Comparison of ENCODE assay signal across 8 cellular contexts in the genomic region with DNA sequence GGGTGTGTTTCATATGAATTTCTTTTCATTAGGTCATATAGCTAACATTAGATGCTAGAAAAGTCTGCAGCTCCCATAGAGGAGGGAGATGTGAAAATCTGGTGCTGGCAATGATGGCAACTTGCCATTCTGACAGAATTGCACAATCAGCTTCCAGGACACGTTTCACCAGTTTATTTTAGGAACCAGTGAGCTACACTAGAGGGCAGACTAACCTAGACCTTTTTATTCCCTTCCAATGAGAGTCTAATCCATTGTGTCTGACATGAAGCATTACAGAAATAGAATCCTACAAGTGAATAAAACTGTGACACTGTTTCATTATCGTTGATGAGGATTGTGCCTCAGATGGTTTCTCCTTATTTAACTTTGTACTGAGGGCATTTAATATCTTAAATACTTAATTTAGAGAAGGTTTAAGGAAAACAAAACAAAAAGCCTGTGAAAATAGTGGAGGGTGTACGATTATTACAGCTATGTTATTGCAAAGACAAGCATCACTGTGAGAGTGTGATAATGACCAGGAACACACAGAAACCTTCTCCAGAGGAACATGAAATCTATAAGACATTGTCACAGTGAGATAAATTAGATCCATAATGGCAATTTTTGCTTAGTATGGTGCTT.
DNase-seq lines count a peak whose midpoint lies in the region; ATAC-seq, FAIRE-seq and TF ChIP-seq lines count a peak whose summit lies in the region.

No MANE protein-coding gene starts in this region.

- no peaks in the 10 kb centered on the region for H3F3A ChIP-seq in SU-DHL-6 (ENCODE audit: insufficient read depth)

- no peaks in the 10 kb centered on the region for H3K9me2 ChIP-seq in SU-DHL-6 (replicated peaks; ENCODE audit: insufficient read depth, low read length)

- TF ChIP-seq POLR2A in endothelial cell of umbilical vein (IDR thresholded peaks at IDR 0.05; ENCODE audit: low read depth, low read length) = no peak

- intact Hi-C loops in endothelial cell of umbilical vein (cut with micrococcal nuclease) = loop anchor here (1.0 to 10.0 kb wide), 6 partner anchors 152 to 923 kb away; a partner anchor contains a TSS

- H3K4me1 ChIP-seq in endothelial cell of umbilical vein (ENCODE audit: control insufficient read depth, extremely low read depth, insufficient read depth, low read length) = no peaks in the 10 kb centered on the region

- H3K9me1 ChIP-seq in endothelial cell of umbilical vein (replicated peaks; ENCODE audit: control insufficient read depth, extremely low read depth, insufficient read depth, low read length) = no peaks in the 10 kb centered on the region

- peak; percentile 58 for TF ChIP-seq CTCF in GM13976 (IDR thresholded peaks at IDR 0.05; ENCODE audit: borderline replicate concordance, control extremely low read depth, extremely low read depth, insufficient read depth, missing control alignments)
- peak; percentile 35 for TF ChIP-seq CTCF in SU-DHL-6 (IDR thresholded peaks at IDR 0.05; ENCODE audit: insufficient read depth, low read length, poor library complexity, severe bottlenecking)
- peak; percentile 39 to 56 for TF ChIP-seq CTCF in endothelial cell of umbilical vein (IDR thresholded peaks at IDR 0.05; ENCODE audit: extremely low read depth in 1 of 2, insufficient read depth in 1 of 2, low read depth in 1 of 2, low read length in 2 of 2)
- TF ChIP-seq CTCF in mesothelial cell of epicardium (IDR thresholded peaks at IDR 0.05; ENCODE audit: unreplicated experiment) = peak; percentile 41

- no peak overlapping the region for H3K4me3 ChIP-seq in SU-DHL-6 (ENCODE audit: insufficient read depth, low read length, poor library complexity, severe bottlenecking)
- no peak overlapping the region for H3K4me3 ChIP-seq in endothelial cell of umbilical vein (replicated peaks in 1 of 3; ENCODE audit: insufficient read depth in 1 of 3, low read depth in 1 of 3, low read length in 3 of 3)

- no TSS peak for BruUV-seq in endothelial cell of umbilical vein (replicated peaks; lab: Mats Ljungman, UMichigan)

- H3K4me3 Mint-ChIP-seq in mesothelial cell of epicardium = no peak overlapping the region

- ATAC-seq in HG02798 (IDR thresholded peaks at IDR 0.05; ENCODE audit: poor library complexity, unreplicated experiment) (peak; percentile 76), HG02970 (IDR thresholded peaks at IDR 0.05; ENCODE audit: low FRiP score, unreplicated experiment) (no peak)

- H3K27me3 ChIP-seq in SU-DHL-6 (ENCODE audit: low read length) (no peaks in the 10 kb centered on the region), endothelial cell of umbilical vein (ENCODE audit: control insufficient read depth in 2 of 2, insufficient read depth in 2 of 2, low read length in 2 of 2) (peaks cover 2% of the 10 kb centered on the region in 2 experiments)

- DNase-seq in AG08396 (ENCODE audit: low spot score) (peak; percentile 71), GM13976 (ENCODE audit: low spot score) (peak; percentile 47), NCI-H146 (lab: John Stamatoyannopoulos, UW) (peak; percentile 12), endothelial cell of umbilical vein (ENCODE audit: low read depth, low spot score) (peak; percentile 81), mesothelial cell of epicardium (ENCODE audit: low spot score in 2 of 2, unreplicated experiment in 2 of 2) (peak in 1 of 2 experiments; percentile 41)

- in situ Hi-C loops in GM13976 (cut with MboI; ENCODE audit: low sequenced_read_pairs, unreplicated experiment) = loop anchor here (10.0 to 25.0 kb wide), 2 partner anchors 796 to 913 kb away; no protein-coding TSS in a partner anchor

- H3K4me1 Mint-ChIP-seq in mesothelial cell of epicardium = peaks cover 41% of the 10 kb centered on the region

- H3K27ac Mint-ChIP-seq in mesothelial cell of epicardium = peak overlapping the region; percentile 50

- POLR2A ChIA-PET in endothelial cell of umbilical vein (lab: Charles Lee) = no interaction called here

- H3K79me2 ChIP-seq in SU-DHL-6 (ENCODE audit: insufficient read depth, low read length) = no peaks in the 10 kb centered on the region
- no peaks in the 10 kb centered on the region for H3K79me2 ChIP-seq in endothelial cell of umbilical vein (ENCODE audit: control insufficient read depth, insufficient read depth, low read length)

- no peaks in the 10 kb centered on the region for H3K9me3 ChIP-seq in SU-DHL-6 (ENCODE audit: insufficient read depth, low read length)
- H3K9me3 ChIP-seq in endothelial cell of umbilical vein (replicated peaks; ENCODE audit: control insufficient read depth, insufficient read depth, low read length) = no peaks in the 10 kb centered on the region

- H3K4me2 ChIP-seq in SU-DHL-6 (ENCODE audit: low read depth, low read length, poor library complexity, severe bottlenecking) (no peak overlapping the region), endothelial cell of umbilical vein (ENCODE audit: insufficient read depth, low read length) (no peak overlapping the region)

- H2AFZ ChIP-seq in SU-DHL-6 (ENCODE audit: low read depth, low read length, severe bottlenecking) = no peak overlapping the region
- H2AFZ ChIP-seq in endothelial cell of umbilical vein (ENCODE audit: low read depth, low read length) = no peak overlapping the region

- peak; percentile 84 for FAIRE-seq in endothelial cell of umbilical vein (lab: Jason Lieb, UNC)

- no peaks in the 10 kb centered on the region for H3K9me3 Mint-ChIP-seq in mesothelial cell of epicardium

- no peaks in the 10 kb centered on the region for H3K36me3 ChIP-seq in SU-DHL-6 (ENCODE audit: low read length)
- H3K36me3 ChIP-seq in endothelial cell of umbilical vein (ENCODE audit: control insufficient read depth in 2 of 2, extremely low read depth in 1 of 2, insufficient read depth in 2 of 2, low read length in 2 of 2) = no peaks in the 10 kb centered on the region

- no peaks in the 10 kb centered on the region for H4K20me1 ChIP-seq in SU-DHL-6 (ENCODE audit: low read depth, low read length)
- no peaks in the 10 kb centered on the region for H4K20me1 ChIP-seq in endothelial cell of umbilical vein (replicated peaks; ENCODE audit: control insufficient read depth, extremely low read depth, insufficient read depth, low read length)

- H3K9ac ChIP-seq in SU-DHL-6 (ENCODE audit: low read length) (no peak overlapping the region), endothelial cell of umbilical vein (replicated peaks; ENCODE audit: extremely low read depth, insufficient read depth, low read length) (no peak overlapping the region)

- H3K27ac ChIP-seq in SU-DHL-6 (ENCODE audit: low read depth, low read length) (no peak overlapping the region), endothelial cell of umbilical vein (ENCODE audit: insufficient read depth, low read depth, low read length) (no peak overlapping the region)

- CTCF ChIA-PET in endothelial cell of umbilical vein (lab: Charles Lee) = interaction anchor here (0.5 to 2.7 kb wide), 23 partner anchors 9 to 921 kb away, joined by 3 to 33 read pairs (median 4); a partner anchor contains a TSS

- H3K27me3 Mint-ChIP-seq in mesothelial cell of epicardium (ENCODE audit: low read depth) = no peaks in the 10 kb centered on the region

- dilution Hi-C loops in endothelial cell of umbilical vein (cut with MboI; ENCODE audit: extremely low pct_ligation_motif_present, low sequenced_read_pairs) = no loop called here

- no peaks in the 10 kb centered on the region for H3K36me3 Mint-ChIP-seq in mesothelial cell of epicardium

TF ChIP-seq in endothelial cell of umbilical vein, 7 proteins besides CTCF, POLR2A, EP300 and RAD21:
- TF ChIP-seq POLR2AphosphoS5 (IDR thresholded peaks at IDR 0.05; ENCODE audit: insufficient read depth, low read depth, low read length) (no peak), FOS (IDR thresholded peaks at IDR 0.05; ENCODE audit: borderline replicate concordance, insufficient read depth, low read length) (no peak), JUN (IDR thresholded peaks at IDR 0.05; ENCODE audit: borderline replicate concordance, insufficient read depth, insufficient read length, low read depth) (no peak), MYC (IDR thresholded peaks at IDR 0.05; ENCODE audit: low read depth, low read length) (no peak), GATA2 (IDR thresholded peaks at IDR 0.05; ENCODE audit: insufficient read depth, insufficient read length, low read depth, low read length) (no peak), EZH2 (IDR thresholded peaks at IDR 0.05; ENCODE audit: borderline replicate concordance, low read depth, low read length, severe bottlenecking) (no peak)
- TF ChIP-seq, protein P1, sequence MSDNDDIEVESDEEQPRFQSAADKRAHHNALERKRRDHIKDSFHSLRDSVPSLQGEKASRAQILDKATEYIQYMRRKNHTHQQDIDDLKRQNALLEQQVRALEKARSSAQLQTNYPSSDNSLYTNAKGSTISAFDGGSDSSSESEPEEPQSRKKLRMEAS (IDR thresholded peaks at IDR 0.05; ENCODE audit: insufficient read depth, insufficient read length) = no peak
TF ChIP-seq in endothelial cell of umbilical vein: peak in this region for 0.
